9 cellular contexts compared by ENCODE assay signal in genomic region chr18:76459687-76460350, GRCh38. TPM values are rescaled to one million over a fixed set of nuclear protein-coding genes. Genes with fewer than 3 reads are reported as not detected.
DNase-seq lines count a peak whose midpoint lies in the region; ATAC-seq, FAIRE-seq and TF ChIP-seq lines count a peak whose summit lies in the region.
"Had no signal": no experiment of that assay in that cellular context is flagged by ENCODE, and none has a peak within 500 bp of the region (broad histone marks: within the 10 kb centered on the region; RNA-seq: fewer than 3 reads in every experiment).

No MANE protein-coding gene starts in this region.

- H3K4me3 ChIP-seq in right lobe of liver: no peak overlapping the region
- no peak overlapping the region for H3K4me3 ChIP-seq in HepG2 (replicated peaks in 1 of 3; ENCODE audit: insufficient read depth in 1 of 3, low read depth in 2 of 3, low read length in 3 of 3)
- no peak overlapping the region for H3K4me3 ChIP-seq in endothelial cell of umbilical vein (replicated peaks in 1 of 3; ENCODE audit: insufficient read depth in 1 of 3, low read depth in 1 of 3, low read length in 3 of 3)
- no peak overlapping the region for H3K4me3 ChIP-seq in mucosa of descending colon
- no peak overlapping the region for H3K4me3 ChIP-seq in aorta (ENCODE audit: low read length in 2 of 2)
- no peak overlapping the region for H3K4me3 ChIP-seq in dorsolateral prefrontal cortex

- WGBS in right lobe of liver (ENCODE audit: insufficient coverage, low coverage, low lambda C conversion rate, missing lambda C conversion rate): 48% methylated on average over 3 of the region's 26 CpGs
- 93% methylated on average over 26 of the region's 26 CpGs for WGBS in HepG2 (ENCODE audit: low lambda C conversion rate)
- WGBS in aorta, 2 donors: 8 to 9% methylated on average over 26 of the region's 26 CpGs

- H4K20me1 ChIP-seq in HepG2 (ENCODE audit: insufficient read depth, low read length) (peaks cover 86% of the 10 kb centered on the region), endothelial cell of umbilical vein (replicated peaks; ENCODE audit: control insufficient read depth, extremely low read depth, insufficient read depth, low read length) (no peaks in the 10 kb centered on the region)

- dilution Hi-C loops in endothelial cell of umbilical vein (cut with MboI; ENCODE audit: extremely low pct_ligation_motif_present, low sequenced_read_pairs): no loop called here

- TF ChIP-seq RAD21 in HepG2 (CRISPR knock-in tag; IDR thresholded peaks at IDR 0.05): no peak

- H3K4me2 ChIP-seq in HepG2 (ENCODE audit: low read depth, low read length) (no peak overlapping the region), endothelial cell of umbilical vein (ENCODE audit: insufficient read depth, low read length) (no peak overlapping the region)

- intact Hi-C loops in right lobe of liver (cut with DNase I) (no loop called here), HepG2 (cut with micrococcal nuclease; ENCODE audit: unreplicated experiment) (no loop called here), endothelial cell of umbilical vein (cut with micrococcal nuclease) (no loop called here), mucosa of descending colon (cut with DNase I, micrococcal nuclease) (no loop called here), aorta (cut with DNase I) (no loop called here), dorsolateral prefrontal cortex (cut with DNase I) (no loop called here)

- DNase-seq in right lobe of liver (no peak), HepG2 (ENCODE audit: low spot score) (no peak), endothelial cell of umbilical vein (ENCODE audit: low read depth, low spot score) (peak; percentile 21), mucosa of descending colon (no peak), aorta (peak; percentile 80 to 90), dorsolateral prefrontal cortex (no peak), GM13977 (ENCODE audit: low spot score) (no peak)
- DNase-seq: CD4-positive, CD25-positive, alpha-beta regulatory T cell had no signal

- in situ Hi-C loops in HepG2 (cut with HindIII; ENCODE audit: extremely low pct_ligation_motif_present, low pct_unique_long_range_greater_than_20kb) (no loop called here), GM13977 (cut with MboI; ENCODE audit: low pct_unique_long_range_greater_than_20kb, low sequenced_read_pairs, unreplicated experiment) (no loop called here)

- TF ChIP-seq CTCF in right lobe of liver (IDR thresholded peaks at IDR 0.05) (no peak), HepG2 (CRISPR knock-in tag; IDR thresholded peaks at IDR 0.05) (no peak), endothelial cell of umbilical vein (IDR thresholded peaks at IDR 0.05; ENCODE audit: extremely low read depth in 1 of 2, insufficient read depth in 1 of 2, low read depth in 1 of 2, low read length in 2 of 2) (no peak), mucosa of descending colon (IDR thresholded peaks at IDR 0.05) (no peak), dorsolateral prefrontal cortex (IDR thresholded peaks at IDR 0.05 in 54 of 56, conservative IDR thresholded peaks at IDR 0.05 in 2 of 56; ENCODE audit: low read depth in 1 of 56, partially characterized antibody in 56 of 56) (no peak), GM13977 (IDR thresholded peaks at IDR 0.05; ENCODE audit: extremely low read depth, insufficient read depth, missing control alignments) (no peak)

- H2AFZ ChIP-seq in HepG2 (ENCODE audit: low read length): no peak overlapping the region
- H2AFZ ChIP-seq in endothelial cell of umbilical vein (ENCODE audit: low read depth, low read length): no peak overlapping the region

- no peaks in the 10 kb centered on the region for H3K36me3 ChIP-seq in right lobe of liver
- H3K36me3 ChIP-seq in HepG2 (replicated peaks in 1 of 2; ENCODE audit: control insufficient read depth in 1 of 2, insufficient read depth in 2 of 2, low read length in 2 of 2): peaks cover 4 to 45% of the 10 kb centered on the region in 2 experiments; a peak in 4 of 5 replicates
- no peaks in the 10 kb centered on the region for H3K36me3 ChIP-seq in endothelial cell of umbilical vein (ENCODE audit: control insufficient read depth in 2 of 2, extremely low read depth in 1 of 2, insufficient read depth in 2 of 2, low read length in 2 of 2)
- no peaks in the 10 kb centered on the region for H3K36me3 ChIP-seq in mucosa of descending colon (ENCODE audit: low read depth)
- no peaks in the 10 kb centered on the region for H3K36me3 ChIP-seq in aorta (ENCODE audit: control insufficient read depth in 1 of 2, insufficient read depth in 2 of 2, low read length in 1 of 2)

- H3K9ac ChIP-seq in HepG2 (ENCODE audit: insufficient read depth, low read depth, low read length) (no peak overlapping the region), endothelial cell of umbilical vein (replicated peaks; ENCODE audit: extremely low read depth, insufficient read depth, low read length) (no peak overlapping the region)

- no peaks in the 10 kb centered on the region for H3K9me1 ChIP-seq in endothelial cell of umbilical vein (replicated peaks; ENCODE audit: control insufficient read depth, extremely low read depth, insufficient read depth, low read length)

- ATAC-seq in right lobe of liver (peak in 3 of 4 donors; percentile 30 to 45 (median 35)), HepG2 (no peak), mucosa of descending colon (peak; percentile 38), aorta (ENCODE audit: low FRiP score) (peak; percentile 70), GM18867 (IDR thresholded peaks at IDR 0.05; ENCODE audit: unreplicated experiment) (no peak)

- no peaks in the 10 kb centered on the region for H3K27me3 ChIP-seq in right lobe of liver
- H3K27me3 ChIP-seq in HepG2 (ENCODE audit: control insufficient read depth in 1 of 2, insufficient read depth in 2 of 2, low read length in 2 of 2): no peaks in the 10 kb centered on the region
- H3K27me3 ChIP-seq in endothelial cell of umbilical vein (ENCODE audit: control insufficient read depth in 2 of 2, insufficient read depth in 2 of 2, low read length in 2 of 2): no peaks in the 10 kb centered on the region
- no peaks in the 10 kb centered on the region for H3K27me3 ChIP-seq in aorta (ENCODE audit: control insufficient read depth in 1 of 2, insufficient read depth in 2 of 2, low read length in 1 of 2)
- H3K27me3 ChIP-seq in dorsolateral prefrontal cortex: peaks cover 0 to 3% (median 0%) of the 10 kb centered on the region in 45 donors

- BruUV-seq in HepG2 (replicated peaks; lab: Mats Ljungman, UMichigan): no TSS peak
- no TSS peak for BruUV-seq in endothelial cell of umbilical vein (replicated peaks; lab: Mats Ljungman, UMichigan)

- TF ChIP-seq EP300 in HepG2 (IDR thresholded peaks at IDR 0.05; ENCODE audit: low read depth in 2 of 2, low read length in 2 of 2): no peak
- no peak for TF ChIP-seq EP300 in HepG2 (CRISPR knock-in tag; IDR thresholded peaks at IDR 0.05; ENCODE audit: borderline replicate concordance)

- FAIRE-seq in HepG2 (lab: Jason Lieb, UNC) (no peak), endothelial cell of umbilical vein (lab: Jason Lieb, UNC) (peak; percentile 40)

- H3K27ac ChIP-seq in right lobe of liver (no peak overlapping the region), HepG2 (ENCODE audit: extremely low read length, insufficient read depth, low read length) (no peak overlapping the region), endothelial cell of umbilical vein (ENCODE audit: insufficient read depth, low read depth, low read length) (peak overlapping the region; percentile 37), aorta (ENCODE audit: low read depth in 1 of 2, low read length in 2 of 2) (peak overlapping the region; percentile 49 to 84), dorsolateral prefrontal cortex (peak overlapping the region in 3 of 59 donors; percentile 1 to 58 (median 7))

- H3K4me1 ChIP-seq in right lobe of liver (no peaks in the 10 kb centered on the region), HepG2 (ENCODE audit: insufficient read depth, low read length) (peaks cover 24% of the 10 kb centered on the region), endothelial cell of umbilical vein (ENCODE audit: control insufficient read depth, extremely low read depth, insufficient read depth, low read length) (peaks cover 4% of the 10 kb centered on the region), mucosa of descending colon (ENCODE audit: low read depth) (no peaks in the 10 kb centered on the region), aorta (ENCODE audit: control insufficient read depth in 1 of 2, insufficient read depth in 2 of 2, low read length in 2 of 2) (no peaks in the 10 kb centered on the region)

- CTCF ChIA-PET in HepG2 (lab: Yijun Ruan, JAX; ENCODE audit: low intra/inter-chr PET ratio, low total read pairs): no interaction called here
- CTCF ChIA-PET in endothelial cell of umbilical vein (lab: Charles Lee): interaction anchor here (1.7 kb wide), 1 partner anchor 13 kb away, joined by 3 read pairs; no protein-coding TSS in a partner anchor

- H3K9me3 ChIP-seq in right lobe of liver (no peaks in the 10 kb centered on the region), HepG2 (ENCODE audit: low read length) (no peaks in the 10 kb centered on the region), endothelial cell of umbilical vein (replicated peaks; ENCODE audit: control insufficient read depth, insufficient read depth, low read length) (no peaks in the 10 kb centered on the region), mucosa of descending colon (no peaks in the 10 kb centered on the region), aorta (ENCODE audit: control insufficient read depth, low read length) (no peaks in the 10 kb centered on the region)

- peaks cover 97% of the 10 kb centered on the region for H3K79me2 ChIP-seq in HepG2 (ENCODE audit: insufficient read depth, low read length)
- no peaks in the 10 kb centered on the region for H3K79me2 ChIP-seq in endothelial cell of umbilical vein (ENCODE audit: control insufficient read depth, insufficient read depth, low read length)

- POLR2A ChIA-PET in HepG2 (lab: Yijun Ruan, JAX): no interaction called here
- POLR2A ChIA-PET in endothelial cell of umbilical vein (lab: Charles Lee): no interaction called here

- TF ChIP-seq POLR2A in right lobe of liver (IDR thresholded peaks at IDR 0.05) (no peak), HepG2 (IDR thresholded peaks at IDR 0.05; ENCODE audit: insufficient read depth in 1 of 2, low read depth in 2 of 2, low read length in 2 of 2) (no peak), endothelial cell of umbilical vein (IDR thresholded peaks at IDR 0.05; ENCODE audit: low read depth, low read length) (no peak)

RNA-seq across cellular contexts. Expression of gene ZNF516, which starts 35.2 kb away (rescaled TPM):
- total RNA-seq in right lobe of liver (10 to 100 TPM; 10.2 to 16.0 (median 13.7) TPM), HepG2 (2016; rRNA removed; fragmentation: Illumina TruSeq; extraction: Trizol) (13.7 and 18.7 TPM in 2 replicates), endothelial cell of umbilical vein (19.1 and 20.9 TPM in 2 replicates), mucosa of descending colon (10 to 100 TPM; 22.0 to 47.9 (median 23.2) TPM), aorta (10 to 100 TPM; 26.0 to 55.6 TPM), dorsolateral prefrontal cortex (10 to 100 TPM; 11.2 to 62.4 (median 28.3) TPM)
- total RNA-seq in HepG2 (2016; cell fraction: cytosol; rRNA removed; fragmentation: Illumina TruSeq; extraction: Trizol; ENCODE audit: low read depth): 8.6 and 8.9 TPM in 2 replicates
- 12.1 and 14.0 TPM in 2 replicates for total RNA-seq in HepG2 (2016; cell fraction: insoluble cytoplasmic fraction; rRNA removed; fragmentation: Illumina TruSeq; extraction: Trizol)
- total RNA-seq in HepG2 (2016; cell fraction: membrane; rRNA removed; fragmentation: Illumina TruSeq; extraction: Trizol): 13.3 and 14.6 TPM in 2 replicates
- total RNA-seq in HepG2 (2016; cell fraction: nucleus; rRNA removed; fragmentation: Illumina TruSeq; extraction: Trizol): 22.7 and 24.6 TPM in 2 replicates
- polyA plus RNA-seq in HepG2 (2011; rRNA removed) (15.9 and 16.6 TPM in 2 replicates), endothelial cell of umbilical vein (3.6 TPM in 2 replicates), aorta (1 to 10 TPM; 2.0 to 8.1 TPM)
- polyA plus RNA-seq in HepG2 (2011; cell fraction: cytosol; rRNA removed): 7.7 and 8.0 TPM in 2 replicates
- polyA plus RNA-seq in HepG2 (2011; cell fraction: nucleus; rRNA removed): 47.5 and 64.5 TPM in 2 replicates
- 17.9 and 19.5 TPM in 2 replicates for polyA plus RNA-seq in HepG2 (2012)
- polyA plus RNA-seq in HepG2 (2016; cell fraction: cytosol; fragmentation: Illumina TruSeq; extraction: Trizol; ENCODE audit: low read depth): 0.54 and 1.1 TPM in 2 replicates
- polyA plus RNA-seq in HepG2 (2016; cell fraction: insoluble cytoplasmic fraction; fragmentation: Illumina TruSeq; extraction: Trizol; ENCODE audit: low read depth): 10.2 and 12.1 TPM in 2 replicates
- 2.0 and 2.4 TPM in 2 replicates for polyA plus RNA-seq in HepG2 (2016; cell fraction: membrane; fragmentation: Illumina TruSeq; extraction: Trizol; ENCODE audit: low read depth)
- polyA plus RNA-seq in HepG2 (2016; cell fraction: nucleus; fragmentation: Illumina TruSeq; extraction: Trizol; ENCODE audit: insufficient read depth, low read depth): 27.0 and 28.2 TPM in 2 replicates
- polyA minus RNA-seq in HepG2 (2011; rRNA and poly(A)+ RNA removed; ENCODE audit: low replicate concordance): 0.23 and 36.8 TPM in 2 replicates
- 18.4 and 18.5 TPM in 2 replicates for polyA minus RNA-seq in HepG2 (2011; cell fraction: cytosol; rRNA and poly(A)+ RNA removed)
- 61.5 and 68.2 TPM in 2 replicates for polyA minus RNA-seq in HepG2 (2011; cell fraction: nucleus; rRNA and poly(A)+ RNA removed)
- 2.1 and 2.6 TPM in 2 replicates for polyA plus RNA-seq in endothelial cell of umbilical vein (2011; cell fraction: cytosol; rRNA removed)
- 11.6 and 13.1 TPM in 2 replicates for polyA plus RNA-seq in endothelial cell of umbilical vein (2011; cell fraction: nucleus; rRNA removed)
- 5.5 and 9.5 TPM in 2 replicates for polyA plus RNA-seq in endothelial cell of umbilical vein (2012)
- 6.4 and 7.4 TPM in 2 replicates for polyA minus RNA-seq in endothelial cell of umbilical vein
- polyA minus RNA-seq in endothelial cell of umbilical vein (2011; cell fraction: cytosol; rRNA and poly(A)+ RNA removed): not detected
- 8.9 and 11.2 TPM in 2 replicates for polyA minus RNA-seq in endothelial cell of umbilical vein (2011; cell fraction: nucleus; rRNA and poly(A)+ RNA removed)

Comparison
In these comparisons a context has a peak if more than half of its experiments do, and no peak if none do; other contexts are left out.
1. ATAC-seq: peak in right lobe of liver (3 of 4), mucosa of descending colon (single experiment) and aorta (single experiment); none in HepG2 (single experiment) and GM18867 (single experiment).
2. DNase-seq: peak in endothelial cell of umbilical vein (single experiment) and aorta (2 of 2); none in right lobe of liver (0 of 3), HepG2 (single experiment), mucosa of descending colon (0 of 3), dorsolateral prefrontal cortex (0 of 10) and GM13977 (single experiment).
3. H3K27ac ChIP-seq: peak in endothelial cell of umbilical vein (single experiment) and aorta (2 of 2); none in right lobe of liver (0 of 3) and HepG2 (single experiment).